Comparison of ENCODE assay signal across 9 cellular contexts in genomic region chr20:57698191-57698866, GRCh38. TPM values are rescaled to one million over a fixed set of nuclear protein-coding genes. Genes with fewer than 3 reads are reported as not detected.
DNase-seq lines count a peak whose midpoint lies in the region; TF ChIP-seq lines count a peak whose summit lies in the region.
"Had no signal": no experiment of that assay in that cellular context is flagged by ENCODE, and none has a peak within 500 bp of the region (broad histone marks: within the 10 kb centered on the region; RNA-seq: fewer than 3 reads in every experiment).

No MANE protein-coding gene starts in this region.

- H3K4me1 ChIP-seq in colonic mucosa (peaks cover 6% of the 10 kb centered on the region), smooth muscle cell (ENCODE audit: low read depth) (no peaks in the 10 kb centered on the region), right atrium auricular region (peaks cover 0 to 39% of the 10 kb centered on the region in 2 donors), BE2C (peaks cover 5% of the 10 kb centered on the region)

- H3K79me2 ChIP-seq in smooth muscle cell (ENCODE audit: low read depth): peaks cover 89% of the 10 kb centered on the region

- DNase-seq in HEK293T (ENCODE audit: extremely low spot score) (no peak), colonic mucosa (peak; percentile 81), smooth muscle cell (lab: John Stamatoyannopoulos, UW; ENCODE audit: unreplicated experiment) (peak; percentile 6), endothelial cell (ENCODE audit: low spot score) (no peak), right atrium auricular region (ENCODE audit: low spot score) (no peak), BE2C (no peak), NCI-H1048 (lab: John Stamatoyannopoulos, UW) (no peak)
- DNase-seq in activated CD4-positive, CD25-positive, alpha-beta regulatory T cell treated with anti-CD3 and anti-CD28 coated beads, Interleukin-2, amount 50 U/mL, for 72 hours: peak; percentile 55

- peak overlapping the region in 1 of 2 donors; percentile 21 for H3K9ac ChIP-seq in colonic mucosa (ENCODE audit: low read depth in 2 of 2, low read length in 2 of 2)
- peak overlapping the region; percentile 88 for H3K9ac ChIP-seq in smooth muscle cell (ENCODE audit: low read depth)

- peaks cover 16% of the 10 kb centered on the region for H3K27me3 Mint-ChIP-seq in endothelial cell (ENCODE audit: unreplicated experiment)

- no peak overlapping the region for H3K4me3 ChIP-seq in colonic mucosa
- H3K4me3 ChIP-seq in smooth muscle cell: peak overlapping the region; percentile 9
- H3K4me3 ChIP-seq in right atrium auricular region: no peak overlapping the region
- no peak overlapping the region for H3K4me3 ChIP-seq in BE2C (ENCODE audit: low read depth, low read length)

- H3K9me3 ChIP-seq in colonic mucosa (no peaks in the 10 kb centered on the region), smooth muscle cell (replicated peaks; ENCODE audit: low read depth) (no peaks in the 10 kb centered on the region), right atrium auricular region (no peaks in the 10 kb centered on the region), BE2C (no peaks in the 10 kb centered on the region)

- no peak overlapping the region for H2AFZ ChIP-seq in smooth muscle cell (ENCODE audit: low read depth)

- no peaks in the 10 kb centered on the region for H3K36me3 ChIP-seq in colonic mucosa
- H3K36me3 ChIP-seq in smooth muscle cell (ENCODE audit: low read depth): no peaks in the 10 kb centered on the region
- H3K36me3 ChIP-seq in right atrium auricular region: no peaks in the 10 kb centered on the region
- no peaks in the 10 kb centered on the region for H3K36me3 ChIP-seq in BE2C

- peaks cover 12% of the 10 kb centered on the region for H3K36me3 Mint-ChIP-seq in endothelial cell (ENCODE audit: low read depth, unreplicated experiment)

- 22% methylated on average over 15 of the region's 15 CpGs for WGBS in smooth muscle cell (ENCODE audit: low lambda C conversion rate)

- no peaks in the 10 kb centered on the region for H3K9me3 Mint-ChIP-seq in endothelial cell (ENCODE audit: unreplicated experiment)
- H3K9me3 Mint-ChIP-seq: neural crest cell had no signal

- H4K20me1 ChIP-seq in smooth muscle cell (ENCODE audit: low read depth): peaks cover 96% of the 10 kb centered on the region

- peak overlapping the region; percentile 73 for H3K4me2 ChIP-seq in smooth muscle cell

- no peaks in the 10 kb centered on the region for H3K27me3 ChIP-seq in colonic mucosa
- no peaks in the 10 kb centered on the region for H3K27me3 ChIP-seq in smooth muscle cell (ENCODE audit: low read depth)
- H3K27me3 ChIP-seq in right atrium auricular region: no peaks in the 10 kb centered on the region
- H3K27me3 ChIP-seq in BE2C: no peaks in the 10 kb centered on the region

- POLR2A ChIA-PET in HEK293T (lab: Yijun Ruan, JAX): interaction anchor here (2.1 to 2.4 kb wide), 2 partner anchors 10 to 12 kb away, joined by 8 to 10 read pairs; partner anchors contain the start of gene PMEPA1

- H3K27ac Mint-ChIP-seq in endothelial cell (ENCODE audit: unreplicated experiment): no peak overlapping the region

- H3K27ac ChIP-seq in colonic mucosa (peak overlapping the region; percentile 52), smooth muscle cell (ENCODE audit: low read depth) (peak overlapping the region; percentile 97), right atrium auricular region (no peak overlapping the region)

- CTCF ChIA-PET in HEK293T (lab: Yijun Ruan, JAX): interaction anchor here (0.7 kb wide), 1 partner anchor 9 kb away, joined by 3 read pairs; no protein-coding TSS in a partner anchor

- intact Hi-C loops in colonic mucosa (cut with DNase I): no loop called here

- TF ChIP-seq CTCF in colonic mucosa (IDR thresholded peaks at IDR 0.05) (no peak), smooth muscle cell (IDR thresholded peaks at IDR 0.05; ENCODE audit: borderline replicate concordance, insufficient read depth, poor library complexity, severe bottlenecking) (no peak), endothelial cell (IDR thresholded peaks at IDR 0.05; ENCODE audit: unreplicated experiment) (no peak), right atrium auricular region (IDR thresholded peaks at IDR 0.05) (no peak), BE2C (IDR thresholded peaks at IDR 0.05; ENCODE audit: low read depth, low read length) (no peak)

- peaks cover 55% of the 10 kb centered on the region for H3K4me1 Mint-ChIP-seq in endothelial cell (ENCODE audit: unreplicated experiment)

- no peak overlapping the region for H3K4me3 Mint-ChIP-seq in endothelial cell (ENCODE audit: unreplicated experiment)
- H3K4me3 Mint-ChIP-seq: neural crest cell had no signal

- H3F3A ChIP-seq in smooth muscle cell (ENCODE audit: low read depth): peaks cover 26% of the 10 kb centered on the region

TF ChIP-seq in HEK293T, 16 proteins besides CTCF, POLR2A, EP300 and RAD21:
- no peak for TF ChIP-seq LEF1 (IDR thresholded peaks at IDR 0.05; ENCODE audit: borderline replicate concordance)
- TF ChIP-seq SUZ12 (IDR thresholded peaks at IDR 0.05): no peak
- TF ChIP-seq PKNOX1 (IDR thresholded peaks at IDR 0.05): 0 out of 2 replicates have a peak, but pooled peaks have one; percentile 16
- no peak for TF ChIP-seq FOXM1 (IDR thresholded peaks at IDR 0.05; ENCODE audit: borderline replicate concordance)
- TF ChIP-seq NFRKB (IDR thresholded peaks at IDR 0.05): no peak

RNA-seq across cellular contexts. Expression of gene PMEPA1, which starts 11.5 kb away (rescaled TPM):
- total RNA-seq in colonic mucosa (10 to 100 TPM; 13.0 to 26.1 TPM), smooth muscle cell (26.6 and 37.2 TPM in 2 replicates), endothelial cell (ENCODE audit: unreplicated experiment) (61.3 TPM), right atrium auricular region (10 to 100 TPM; 12.5 to 16.7 TPM)
- polyA plus RNA-seq in smooth muscle cell: 81.9 and 143 TPM in 2 replicates
- polyA plus RNA-seq in BE2C (2012; ENCODE audit: insufficient read depth, insufficient read length, low read depth): 6.3 TPM

Comparison
In these comparisons a context has a peak if more than half of its experiments do, and no peak if none do; other contexts are left out.
1. DNase-seq: peak in activated CD4-positive, CD25-positive, alpha-beta regulatory T cell treated with anti-CD3 and anti-CD28 coated beads, Interleukin-2, amount 50 U/mL, for 72 hours (single experiment), colonic mucosa (single experiment) and smooth muscle cell (single experiment); none in HEK293T (single experiment), endothelial cell (single experiment), right atrium auricular region (single experiment), BE2C (single experiment) and NCI-H1048 (single experiment).
2. H3K27ac ChIP-seq: peak in colonic mucosa (single experiment) and smooth muscle cell (single experiment); none in right atrium auricular region (0 of 2).